In the genomic region with DNA sequence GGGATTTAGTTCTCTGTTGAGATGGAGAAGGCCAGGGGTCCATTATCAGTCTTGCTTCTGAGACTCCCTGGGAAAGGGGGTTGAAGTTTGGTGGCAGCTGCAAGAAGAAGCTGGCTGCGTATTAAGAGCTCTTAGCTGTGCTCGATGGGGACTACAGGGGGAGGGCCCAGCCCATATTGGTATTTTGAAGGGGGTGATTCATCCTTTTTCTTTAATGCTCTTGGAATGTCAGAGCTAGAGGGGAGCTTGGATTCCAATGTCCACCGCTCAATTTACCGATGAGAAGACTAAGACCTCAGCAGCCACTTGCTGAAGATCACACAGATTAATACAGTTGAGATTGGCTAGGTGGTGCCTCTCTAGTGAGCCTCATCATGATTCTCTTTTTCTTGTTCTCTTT, we compare ENCODE assay signal across 15 cellular contexts. TPM values are rescaled to one million over a fixed set of nuclear protein-coding genes. Genes with fewer than 3 reads are reported as not detected.
DNase-seq lines count a peak whose midpoint lies in the region; ATAC-seq and TF ChIP-seq lines count a peak whose summit lies in the region.
"Had no signal": no experiment of that assay in that cellular context is flagged by ENCODE, and none has a peak within 500 bp of the region (broad histone marks: within the 10 kb centered on the region; RNA-seq: fewer than 3 reads in every experiment).

No MANE protein-coding gene starts in this region.

- H3K36me3 ChIP-seq in right lobe of liver = no peaks in the 10 kb centered on the region

- H3K36me3 Mint-ChIP-seq in activated naive CD8-positive, alpha-beta T cell treated with anti-CD3 and anti-CD28 coated beads, Interleukin-2, amount 10 ng/mL, durations not matched to agents 7 days and 5 days = no peaks in the 10 kb centered on the region
- H3K36me3 Mint-ChIP-seq in neural crest cell (ENCODE audit: low read depth) = no peaks in the 10 kb centered on the region
- H3K36me3 Mint-ChIP-seq: immature natural killer cell; stimulated activated memory B cell treated with anti-CD40 and anti-IgM and Interleukin-4, amounts not matched to agents 10 μg/mL and 1 μg/mL and 100 μg/mL, for 72 hours had no signal

- TF ChIP-seq CTCF in neural crest cell (conservative IDR thresholded peaks at IDR 0.05) (no peak), right lobe of liver (IDR thresholded peaks at IDR 0.05) (no peak)

- H3K4me1 Mint-ChIP-seq in activated naive CD8-positive, alpha-beta T cell treated with anti-CD3 and anti-CD28 coated beads, Interleukin-2, amount 10 ng/mL, durations not matched to agents 7 days and 5 days = peaks cover 37% of the 10 kb centered on the region
- H3K4me1 Mint-ChIP-seq in neural crest cell = peaks cover 22% of the 10 kb centered on the region

- no peak for ATAC-seq in activated naive CD8-positive, alpha-beta T cell treated with anti-CD3 and anti-CD28 coated beads, Interleukin-2, amount 10 ng/mL, durations not matched to agents 7 days and 5 days (ENCODE audit: low read depth)
- no peak for ATAC-seq in right lobe of liver
- ATAC-seq in GM18520 (IDR thresholded peaks at IDR 0.05; ENCODE audit: unreplicated experiment) = no peak
- ATAC-seq: stimulated activated memory B cell treated with anti-CD40 and anti-IgM and Interleukin-4, amounts not matched to agents 10 μg/mL and 1 μg/mL and 100 μg/mL, for 72 hours had no signal

- H3K27ac Mint-ChIP-seq in activated naive CD8-positive, alpha-beta T cell treated with anti-CD3 and anti-CD28 coated beads, Interleukin-2, amount 10 ng/mL, durations not matched to agents 7 days and 5 days = peak overlapping the region; percentile 74
- H3K27ac Mint-ChIP-seq in neural crest cell (ENCODE audit: unreplicated experiment) = no peak overlapping the region
- H3K27ac Mint-ChIP-seq: immature natural killer cell; stimulated activated memory B cell treated with anti-CD40 and anti-IgM and Interleukin-4, amounts not matched to agents 10 μg/mL and 1 μg/mL and 100 μg/mL, for 72 hours; T-helper 2 cell treated with Interferon-gamma antibody and Interleukin-4, amounts not matched to agents 5 μg/mL and 100 μg/mL, for 36 hours had no signal

- intact Hi-C loops in right lobe of liver (cut with DNase I) = loop anchor here in 1 of 2 donors (10.0 kb wide), 1 partner anchor 116 kb away; no protein-coding TSS in a partner anchor

- H3K9me3 ChIP-seq in right lobe of liver = no peaks in the 10 kb centered on the region

- WGBS in right lobe of liver (ENCODE audit: insufficient coverage, low coverage, low lambda C conversion rate, missing lambda C conversion rate) = 79% methylated on average over 4 of the region's 4 CpGs

- DNase-seq in EH (ENCODE audit: low read depth) (peak; percentile 74), LHCN-M2 (ENCODE audit: low read depth) (peak; percentile 93), neural crest cell (ENCODE audit: low read depth, low spot score) (no peak), right lobe of liver (no peak), D341Med (ENCODE audit: low spot score) (no peak), NCI-H2196 treated with DMSO at 0.1 percent for 48 hours (lab: John Stamatoyannopoulos, UW; ENCODE audit: unreplicated experiment) (no peak)
- DNase-seq in activated naive CD8-positive, alpha-beta T cell treated with anti-CD3 and anti-CD28 coated beads, Interleukin-2, amount 10 ng/mL, durations not matched to agents 7 days and 5 days = no peak
- DNase-seq: activated CD8-positive, alpha-beta memory T cell treated with anti-CD3 and anti-CD28 coated beads, Interleukin-2, amount 50 U/mL, for 4 hours; DMS79 treated with DMSO at 0.1 percent for 48 hours; immature natural killer cell; NCI-H1694 had no signal

- peaks cover 0 to 25% of the 10 kb centered on the region in 2 donors for H3K27me3 ChIP-seq in right lobe of liver

- no peak overlapping the region for H3K27ac ChIP-seq in right lobe of liver

- POLR2A ChIA-PET in activated naive CD8-positive, alpha-beta T cell treated with anti-CD3 and anti-CD28 coated beads, Interleukin-2, amount 10 ng/mL, durations not matched to agents 7 days and 5 days (lab: Charles Lee) = no interaction called here

- peaks cover 31% of the 10 kb centered on the region for H3K27me3 Mint-ChIP-seq in activated naive CD8-positive, alpha-beta T cell treated with anti-CD3 and anti-CD28 coated beads, Interleukin-2, amount 10 ng/mL, durations not matched to agents 7 days and 5 days
- peaks cover 51% of the 10 kb centered on the region for H3K27me3 Mint-ChIP-seq in neural crest cell (ENCODE audit: low read depth)

- no peak overlapping the region for H3K4me3 ChIP-seq in right lobe of liver

- H3K4me3 Mint-ChIP-seq in activated naive CD8-positive, alpha-beta T cell treated with anti-CD3 and anti-CD28 coated beads, Interleukin-2, amount 10 ng/mL, durations not matched to agents 7 days and 5 days = peak overlapping the region; percentile 58
- peak overlapping the region; percentile 80 for H3K4me3 Mint-ChIP-seq in neural crest cell
- H3K4me3 Mint-ChIP-seq: stimulated activated memory B cell treated with anti-CD40 and anti-IgM and Interleukin-4, amounts not matched to agents 10 μg/mL and 1 μg/mL and 100 μg/mL, for 72 hours; T-helper 2 cell treated with Interferon-gamma antibody and Interleukin-4, amounts not matched to agents 5 μg/mL and 100 μg/mL, for 36 hours had no signal

- no peaks in the 10 kb centered on the region for H3K9me3 Mint-ChIP-seq in activated naive CD8-positive, alpha-beta T cell treated with anti-CD3 and anti-CD28 coated beads, Interleukin-2, amount 10 ng/mL, durations not matched to agents 7 days and 5 days
- H3K9me3 Mint-ChIP-seq in neural crest cell = no peaks in the 10 kb centered on the region
- H3K9me3 Mint-ChIP-seq: immature natural killer cell; stimulated activated memory B cell treated with anti-CD40 and anti-IgM and Interleukin-4, amounts not matched to agents 10 μg/mL and 1 μg/mL and 100 μg/mL, for 72 hours; T-helper 2 cell treated with Interferon-gamma antibody and Interleukin-4, amounts not matched to agents 5 μg/mL and 100 μg/mL, for 36 hours had no signal

- H3K4me1 ChIP-seq in right lobe of liver = peaks cover 0 to 30% (median 7%) of the 10 kb centered on the region in 4 donors

- TF ChIP-seq POLR2A in right lobe of liver (IDR thresholded peaks at IDR 0.05) = no peak

RNA-seq across cellular contexts. Expression of a gene that starts 5.0 kb away (rescaled TPM):
- total RNA-seq in LHCN-M2 (2014; rRNA removed) = 196 and 274 TPM in 2 replicates
- 48.6 TPM for polyA plus RNA-seq in LHCN-M2 (2012)
- total RNA-seq in activated naive CD8-positive, alpha-beta T cell treated with anti-CD3 and anti-CD28 coated beads, Interleukin-2, amount 10 ng/mL, durations not matched to agents 7 days and 5 days = 1 to 10 TPM; 2.8 TPM
- 0.50 and 0.65 TPM in 2 replicates for total RNA-seq in neural crest cell
- under 1 TPM in 2 of 6 experiments, not detected in 4; 0.11 to 0.29 TPM for total RNA-seq in right lobe of liver
- total RNA-seq: cardiac septum had no signal
- polyA plus RNA-seq: immature natural killer cell had no signal

Comparison
In these comparisons a context has a peak if more than half of its experiments do, and no peak if none do; other contexts are left out.
1. DNase-seq: peak in EH (single experiment) and LHCN-M2 (single experiment); none in activated naive CD8-positive, alpha-beta T cell treated with anti-CD3 and anti-CD28 coated beads, Interleukin-2, amount 10 ng/mL, durations not matched to agents 7 days and 5 days (single experiment), neural crest cell (single experiment), right lobe of liver (0 of 3), D341Med (single experiment) and NCI-H2196 treated with DMSO at 0.1 percent for 48 hours (single experiment).
2. RNA of a gene that starts 5.0 kb away (total RNA-seq): 196 to 274 TPM in LHCN-M2; 2.8 TPM in activated naive CD8-positive, alpha-beta T cell treated with anti-CD3 and anti-CD28 coated beads, Interleukin-2, amount 10 ng/mL, durations not matched to agents 7 days and 5 days, 0.50 to 0.65 TPM in neural crest cell and 0.11 to 0.29 TPM in right lobe of liver; every median in the first group is over 10 times any median in the second.